8 cellular contexts compared by ENCODE assay signal in genomic region chr14:99792551-99793212, GRCh38. TPM values are rescaled to one million over a fixed set of nuclear protein-coding genes. Genes with fewer than 3 reads are reported as not detected.
DNase-seq lines count a peak whose midpoint lies in the region; ATAC-seq, FAIRE-seq and TF ChIP-seq lines count a peak whose summit lies in the region.

No MANE protein-coding gene starts in this region.

- no peak for TF ChIP-seq CTCF in WTC11 (IDR thresholded peaks at IDR 0.05)

- H3K4me3 Mint-ChIP-seq in WTC11: peak overlapping the region; percentile 74

- peak overlapping the region; percentile 73 for H2BK15ac ChIP-seq in neuronal stem cell (ENCODE audit: low read length)

- H2BK120ac ChIP-seq in neuronal stem cell (ENCODE audit: low read depth, low read length): no peak overlapping the region

- FAIRE-seq in small intestine (lab: Jason Lieb, UNC): no peak

- H3K9ac ChIP-seq in neuronal stem cell (ENCODE audit: low read depth, low read length, poor library complexity): peak overlapping the region; percentile 87

- H3K79me1 ChIP-seq in neuronal stem cell (ENCODE audit: low read depth, low read length): no peaks in the 10 kb centered on the region

- peak overlapping the region; percentile 42 for H3K4ac ChIP-seq in neuronal stem cell (ENCODE audit: low read length)

- DNase-seq in ELR (ENCODE audit: low read depth) (peak; percentile 23), WTC11 (ENCODE audit: low spot score) (peak; percentile 37), fibroblast of gingiva (ENCODE audit: low read depth) (peak; percentile 28), neuronal stem cell (ENCODE audit: low spot score) (no peak), small intestine (no peak)

- H2AK5ac ChIP-seq in neuronal stem cell (ENCODE audit: low read depth, low read length): no peak overlapping the region

- peak overlapping the region in 1 of 2 donors; percentile 69 for H3K4me3 ChIP-seq in neuronal stem cell (ENCODE audit: low read length in 2 of 2)
- H3K4me3 ChIP-seq in small intestine (ENCODE audit: low read depth in 1 of 2, low read length in 2 of 2): peak overlapping the region in 1 of 2 donors; percentile 67

- peaks cover 22% of the 10 kb centered on the region for H3K4me1 Mint-ChIP-seq in WTC11

- no peaks in the 10 kb centered on the region for H3K36me3 Mint-ChIP-seq in WTC11

- ATAC-seq in WTC11 (peak; percentile 32), GM18909 (IDR thresholded peaks at IDR 0.05; ENCODE audit: poor library complexity, unreplicated experiment) (no peak), HG02938 (IDR thresholded peaks at IDR 0.05; ENCODE audit: unreplicated experiment) (no peak), HG03095 (IDR thresholded peaks at IDR 0.05; ENCODE audit: unreplicated experiment) (no peak)

- POLR2A ChIA-PET in WTC11 (lab: Charles Lee): no interaction called here

- no peak overlapping the region for H3K14ac ChIP-seq in neuronal stem cell (ENCODE audit: low read length)

- H2BK12ac ChIP-seq in neuronal stem cell (ENCODE audit: low read length): peak overlapping the region; percentile 27

- peak overlapping the region; percentile 51 for H2AFZ ChIP-seq in neuronal stem cell (ENCODE audit: low read length)

- H3K18ac ChIP-seq in neuronal stem cell (ENCODE audit: low read length): peak overlapping the region; percentile 99

- CTCF ChIA-PET in WTC11 (lab: Charles Lee): interaction anchor here (0.5 to 2.8 kb wide), 8 partner anchors 12 to 1552 kb away, joined by 3 to 22 read pairs (median 3); partner anchors contain the start of gene CYP46A1

- H4K8ac ChIP-seq in neuronal stem cell (ENCODE audit: low read depth, low read length): peak overlapping the region; percentile 19

- peak overlapping the region; percentile 74 for H3K4me2 ChIP-seq in neuronal stem cell (ENCODE audit: insufficient read depth, low read length, poor library complexity, severe bottlenecking)

- no peak overlapping the region for H3K27ac Mint-ChIP-seq in WTC11

- H4K91ac ChIP-seq in neuronal stem cell (ENCODE audit: low read depth, low read length, poor library complexity): no peak overlapping the region

- H3K36me3 ChIP-seq in neuronal stem cell (replicated peaks in 1 of 2; ENCODE audit: control insufficient read depth in 2 of 2, insufficient read depth in 2 of 2, low read length in 2 of 2) (no peaks in the 10 kb centered on the region), small intestine (ENCODE audit: control insufficient read depth in 2 of 2, insufficient read depth in 2 of 2, low read length in 2 of 2) (no peaks in the 10 kb centered on the region)

- whole genome bisulfite sequencing in neuronal stem cell (ENCODE audit: extremely low coverage in 2 of 2, insufficient read length in 2 of 2, insufficient replicate concordance in 1 of 2), 2 donors: no CpG with 5 or more reads among the region's 65 CpGs
- 14 to 34% (median 32%) methylated on average over 34 to 65 of the region's 65 CpGs for WGBS in small intestine, 3 donors

- peaks cover 20% of the 10 kb centered on the region for H3K27me3 Mint-ChIP-seq in WTC11 (ENCODE audit: low read depth)

- peaks cover 5 to 7% of the 10 kb centered on the region in 2 donors for H3K4me1 ChIP-seq in neuronal stem cell (ENCODE audit: control insufficient read depth in 2 of 2, insufficient read depth in 1 of 2, low read depth in 1 of 2, low read length in 2 of 2)
- H3K4me1 ChIP-seq in small intestine (ENCODE audit: control insufficient read depth in 2 of 2, insufficient read depth in 1 of 2, low read depth in 1 of 2, low read length in 1 of 2): no peaks in the 10 kb centered on the region

- H3K9me3 ChIP-seq in neuronal stem cell (replicated peaks in 1 of 2; ENCODE audit: control insufficient read depth in 2 of 2, insufficient read depth in 1 of 2, low read depth in 1 of 2, low read length in 2 of 2): peaks cover 0 to 9% of the 10 kb centered on the region in 2 donors
- no peaks in the 10 kb centered on the region for H3K9me3 ChIP-seq in small intestine (ENCODE audit: control insufficient read depth, low read depth)

- no peak overlapping the region for H3K23ac ChIP-seq in neuronal stem cell (ENCODE audit: low read depth, low read length, poor library complexity)

- no peaks in the 10 kb centered on the region for H3K9me3 Mint-ChIP-seq in WTC11

- peaks cover 0 to 11% (median 0%) of the 10 kb centered on the region in 3 experiments for H3K27me3 ChIP-seq in neuronal stem cell (ENCODE audit: control insufficient read depth in 3 of 3, insufficient read depth in 3 of 3, low read depth in 1 of 3, low read length in 3 of 3)
- peaks cover 0 to 5% of the 10 kb centered on the region in 2 donors for H3K27me3 ChIP-seq in small intestine (ENCODE audit: control insufficient read depth in 2 of 2, insufficient read depth in 2 of 2, low read length in 2 of 2)

- H3K27ac ChIP-seq in neuronal stem cell (replicated peaks; ENCODE audit: low read length) (no peak overlapping the region), small intestine (ENCODE audit: low read depth in 1 of 2, low read length in 1 of 2) (peak overlapping the region in 1 of 2 donors; percentile 79)

- H2BK5ac ChIP-seq in neuronal stem cell (ENCODE audit: low read length): no peak overlapping the region

TF ChIP-seq in WTC11, 78 proteins besides CTCF, POLR2A, EP300 and RAD21 (continues in another document):
- TF ChIP-seq MYBL2 (CRISPR knock-in tag; IDR thresholded peaks at IDR 0.05) (no peak), ZNF317 (CRISPR knock-in tag; IDR thresholded peaks at IDR 0.05; ENCODE audit: borderline replicate concordance, low read depth) (no peak), SMAD3 (CRISPR knock-in tag; IDR thresholded peaks at IDR 0.05; ENCODE audit: borderline replicate concordance) (no peak), ZNF396 (CRISPR knock-in tag; IDR thresholded peaks at IDR 0.05; ENCODE audit: borderline replicate concordance) (no peak), ZNF281 (CRISPR knock-in tag; IDR thresholded peaks at IDR 0.05) (no peak), TEAD4 (CRISPR knock-in tag; IDR thresholded peaks at IDR 0.05) (no peak), ESRRA (CRISPR knock-in tag; IDR thresholded peaks at IDR 0.05; ENCODE audit: borderline replicate concordance) (no peak), GTF2I (CRISPR knock-in tag; conservative IDR thresholded peaks at IDR 0.05) (no peak), NR1H2 (CRISPR knock-in tag; IDR thresholded peaks at IDR 0.05) (no peak), TCF7 (CRISPR knock-in tag; IDR thresholded peaks at IDR 0.05; ENCODE audit: low read depth) (no peak), SP1 (CRISPR knock-in tag; conservative IDR thresholded peaks at IDR 0.05) (0 out of 2 replicates have a peak, but pooled peaks have one; percentile 27), CREB1 (CRISPR knock-in tag; IDR thresholded peaks at IDR 0.05) (no peak), KAT7 (CRISPR knock-in tag; IDR thresholded peaks at IDR 0.05; ENCODE audit: borderline replicate concordance) (no peak)
- TF ChIP-seq, protein P1, sequence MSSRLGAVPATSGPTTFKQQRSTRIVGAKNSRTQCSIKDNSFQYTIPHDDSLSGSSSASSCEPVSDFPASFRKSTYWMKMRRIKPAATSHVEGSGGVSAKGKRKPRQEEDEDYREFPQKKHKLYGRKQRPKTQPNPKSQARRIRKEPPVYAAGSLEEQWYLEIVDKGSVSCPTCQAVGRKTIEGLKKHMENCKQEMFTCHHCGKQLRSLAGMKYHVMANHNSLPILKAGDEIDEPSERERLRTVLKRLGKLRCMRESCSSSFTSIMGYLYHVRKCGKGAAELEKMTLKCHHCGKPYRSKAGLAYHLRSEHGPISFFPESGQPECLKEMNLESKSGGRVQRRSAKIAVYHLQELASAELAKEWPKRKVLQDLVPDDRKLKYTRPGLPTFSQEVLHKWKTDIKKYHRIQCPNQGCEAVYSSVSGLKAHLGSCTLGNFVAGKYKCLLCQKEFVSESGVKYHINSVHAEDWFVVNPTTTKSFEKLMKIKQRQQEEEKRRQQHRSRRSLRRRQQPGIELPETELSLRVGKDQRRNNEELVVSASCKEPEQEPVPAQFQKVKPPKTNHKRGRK (CRISPR knock-in tag; IDR thresholded peaks at IDR 0.05; ENCODE audit: borderline replicate concordance): no peak

RNA-seq across cellular contexts. Expression of gene EML1, which starts 0.5 kb away (rescaled TPM):
- total RNA-seq in WTC11 (2021): 10.9 to 16.1 TPM (median 11.4 TPM) in 3 replicates
- polyA plus RNA-seq in neuronal stem cell (2013, experiment 1 of 2): 17.5 TPM
- 17.5 TPM for polyA plus RNA-seq in neuronal stem cell (2013, experiment 2 of 2)
- polyA plus RNA-seq in small intestine: 1 to 10 TPM in 2 of 3 donors, under 1 TPM in 1; 0.22 to 5.9 (median 5.7) TPM

Comparison
In these comparisons a context has a peak if more than half of its experiments do, and no peak if none do; other contexts are left out.
1. DNase-seq: peak in ELR (single experiment), WTC11 (single experiment) and fibroblast of gingiva (single experiment); none in neuronal stem cell (single experiment) and small intestine (single experiment).